1 cellular context compared by ENCODE assay signal in genomic region chr3:8629151-8630021, GRCh38.
TF ChIP-seq lines count a peak whose summit lies in the region.

No MANE protein-coding gene starts in this region.

TF ChIP-seq in WTC11, 78 proteins besides CTCF, POLR2A, EP300 and RAD21 (continued from another document):
- TF ChIP-seq, protein P1, sequence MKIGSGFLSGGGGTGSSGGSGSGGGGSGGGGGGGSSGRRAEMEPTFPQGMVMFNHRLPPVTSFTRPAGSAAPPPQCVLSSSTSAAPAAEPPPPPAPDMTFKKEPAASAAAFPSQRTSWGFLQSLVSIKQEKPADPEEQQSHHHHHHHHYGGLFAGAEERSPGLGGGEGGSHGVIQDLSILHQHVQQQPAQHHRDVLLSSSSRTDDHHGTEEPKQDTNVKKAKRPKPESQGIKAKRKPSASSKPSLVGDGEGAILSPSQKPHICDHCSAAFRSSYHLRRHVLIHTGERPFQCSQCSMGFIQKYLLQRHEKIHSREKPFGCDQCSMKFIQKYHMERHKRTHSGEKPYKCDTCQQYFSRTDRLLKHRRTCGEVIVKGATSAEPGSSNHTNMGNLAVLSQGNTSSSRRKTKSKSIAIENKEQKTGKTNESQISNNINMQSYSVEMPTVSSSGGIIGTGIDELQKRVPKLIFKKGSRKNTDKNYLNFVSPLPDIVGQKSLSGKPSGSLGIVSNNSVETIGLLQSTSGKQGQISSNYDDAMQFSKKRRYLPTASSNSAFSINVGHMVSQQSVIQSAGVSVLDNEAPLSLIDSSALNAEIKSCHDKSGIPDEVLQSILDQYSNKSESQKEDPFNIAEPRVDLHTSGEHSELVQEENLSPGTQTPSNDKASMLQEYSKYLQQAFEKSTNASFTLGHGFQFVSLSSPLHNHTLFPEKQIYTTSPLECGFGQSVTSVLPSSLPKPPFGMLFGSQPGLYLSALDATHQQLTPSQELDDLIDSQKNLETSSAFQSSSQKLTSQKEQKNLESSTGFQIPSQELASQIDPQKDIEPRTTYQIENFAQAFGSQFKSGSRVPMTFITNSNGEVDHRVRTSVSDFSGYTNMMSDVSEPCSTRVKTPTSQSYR (CRISPR knock-in tag; IDR thresholded peaks at IDR 0.05), result no peak
- TF ChIP-seq TCF7 (CRISPR knock-in tag; IDR thresholded peaks at IDR 0.05; ENCODE audit: low read depth), result no peak
- no peak for TF ChIP-seq ZBTB21 (CRISPR knock-in tag; IDR thresholded peaks at IDR 0.05; ENCODE audit: borderline replicate concordance)
- TF ChIP-seq ZNF512 (CRISPR knock-in tag; IDR thresholded peaks at IDR 0.05; ENCODE audit: borderline replicate concordance), result no peak
- no peak for TF ChIP-seq ZNF219 (CRISPR knock-in tag; IDR thresholded peaks at IDR 0.05; ENCODE audit: borderline replicate concordance)
- TF ChIP-seq ZNF263 (CRISPR knock-in tag; IDR thresholded peaks at IDR 0.05; ENCODE audit: low read depth), result no peak
